Comparison of ENCODE assay signal across 8 cellular contexts in the genomic region with DNA sequence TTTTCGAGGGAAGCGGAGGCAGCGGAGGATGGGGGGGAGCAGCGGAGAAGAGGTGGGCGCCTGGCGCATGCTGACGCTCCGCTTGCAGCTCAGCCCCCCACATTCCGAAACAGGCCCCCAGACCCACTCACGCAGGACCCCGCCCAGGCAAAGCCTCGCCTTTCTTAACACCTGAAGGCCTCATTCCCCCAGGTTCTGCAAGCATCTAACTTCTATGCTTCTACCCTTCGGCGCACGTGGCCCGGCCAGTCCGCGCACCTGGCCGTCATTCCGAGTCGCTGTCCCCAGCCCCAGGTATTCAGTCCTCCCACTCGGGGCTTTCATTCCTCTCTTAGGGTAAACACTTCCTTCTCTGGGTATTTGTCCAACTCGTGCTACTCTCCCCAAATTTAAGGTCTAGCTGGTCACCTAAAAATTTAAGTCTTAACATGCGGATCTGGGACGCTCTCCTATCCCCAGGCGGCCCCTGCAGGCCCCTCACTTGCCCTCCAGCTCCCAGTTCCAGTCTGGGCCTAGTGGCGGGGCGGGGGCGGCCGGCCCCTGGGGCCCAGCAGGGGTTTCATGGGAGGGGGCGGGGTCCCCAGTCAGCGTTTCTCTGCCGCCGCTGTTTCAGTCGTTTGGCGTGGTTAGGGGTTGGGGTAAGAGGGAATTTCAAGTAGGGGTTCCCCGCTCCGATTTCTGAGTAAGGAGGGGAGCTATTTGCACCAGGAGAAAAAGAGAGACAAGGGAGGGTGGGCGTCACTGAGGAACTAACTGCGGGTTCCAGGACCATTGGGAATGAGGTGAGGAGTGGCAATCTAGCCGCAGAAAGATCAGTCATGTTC. TPM values are rescaled to one million over a fixed set of nuclear protein-coding genes. Genes with fewer than 3 reads are reported as not detected.
A peak's percentile ranks its signal among the peaks of the same experiment; 100 is the strongest.
DNase-seq lines count a peak whose midpoint lies in the region; ATAC-seq and TF ChIP-seq lines count a peak whose summit lies in the region.

No MANE protein-coding gene starts in this region.

- H3K4me3 ChIP-seq in foreskin fibroblast (ENCODE audit: low read depth in 1 of 2, low read length in 2 of 2) (peak overlapping the region; percentile 83 to 85), retinal pigment epithelial cell (ENCODE audit: low read length) (peak overlapping the region; percentile 90)

- no peak for ATAC-seq in HG03342 (IDR thresholded peaks at IDR 0.05; ENCODE audit: unreplicated experiment)
- ATAC-seq in omental fat pad (ENCODE audit: low FRiP score): no peak

- DNase-seq in GM10266 (ENCODE audit: extremely low spot score): peak; percentile 83
- peak; percentile 53 for DNase-seq in NCI-H146 treated with DMSO at 0.1 percent for 48 hours (lab: John Stamatoyannopoulos, UW; ENCODE audit: unreplicated experiment)
- peak; percentile 79 to 83 for DNase-seq in activated T-cell treated with anti-CD3 and anti-CD28 coated beads, Interleukin-2, amount 50 U/mL, for 48 hours
- peak in 1 of 2 donors; percentile 46 for DNase-seq in foreskin fibroblast
- DNase-seq in retinal pigment epithelial cell (ENCODE audit: low read depth): no peak
- DNase-seq in glomerular visceral epithelial cell (ENCODE audit: extremely low spot score): no peak
- DNase-seq in omental fat pad (ENCODE audit: low spot score): no peak

- TF ChIP-seq CTCF in GM10266 (IDR thresholded peaks at IDR 0.05; ENCODE audit: control insufficient read depth, insufficient read depth, low read depth, missing control alignments) (no peak), foreskin fibroblast (IDR thresholded peaks at IDR 0.05; ENCODE audit: low read depth, low read length) (no peak), retinal pigment epithelial cell (conservative IDR thresholded peaks at IDR 0.05; ENCODE audit: low read depth, low read length) (no peak), omental fat pad (IDR thresholded peaks at IDR 0.05) (no peak)

RNA-seq across cellular contexts. Expression of gene ZBTB7B, which starts 2.7 kb away (rescaled TPM):
- 10 to 100 TPM; 38.6 to 66.4 (median 49.2) TPM for total RNA-seq in omental fat pad

RNA-seq across cellular contexts. Expression of gene LENEP, which starts 6.5 kb away (rescaled TPM):
- not detected for total RNA-seq in omental fat pad

RNA-seq across cellular contexts. Expression of gene FLAD1, which starts 16.7 kb away (rescaled TPM):
- total RNA-seq in omental fat pad: 10 to 100 TPM; 26.8 to 43.8 (median 30.9) TPM

RNA-seq across cellular contexts. Expression of gene CKS1B, which starts 25.4 kb away (rescaled TPM):
- total RNA-seq in omental fat pad: 10 to 100 TPM; 34.0 to 72.8 (median 43.2) TPM

RNA-seq across cellular contexts. Expression of gene SHC1, which starts 29.3 kb away (rescaled TPM):
- 100 to 1,000 TPM; 152 to 265 (median 171) TPM for total RNA-seq in omental fat pad

Comparison
In these comparisons a context has a peak if more than half of its experiments do, and no peak if none do; other contexts are left out.
1. DNase-seq: peak in GM10266 (single experiment), NCI-H146 treated with DMSO at 0.1 percent for 48 hours (single experiment) and activated T-cell treated with anti-CD3 and anti-CD28 coated beads, Interleukin-2, amount 50 U/mL, for 48 hours (2 of 2); none in retinal pigment epithelial cell (single experiment), glomerular visceral epithelial cell (single experiment) and omental fat pad (single experiment).